Comparison of ENCODE assay signal across 8 cellular contexts in genomic region chr13:78658630-78659449, GRCh38. TPM values are rescaled to one million over a fixed set of nuclear protein-coding genes. Genes with fewer than 3 reads are reported as not detected.
DNase-seq lines count a peak whose midpoint lies in the region.

OBI1 (minus strand) TSS chr13:78659155; CDS start chr13:78659120, 35 bp downstream.

- peak; percentile 86 for DNase-seq in GDM1 (lab: John Stamatoyannopoulos, UW)
- peak; percentile 77 to 90 for DNase-seq in HAP-1 (ENCODE audit: low spot score in 2 of 2)
- peak; percentile 95 for DNase-seq in MG63
- peak; percentile 92 to 93 for DNase-seq in SJCRH30
- peak; percentile 88 for DNase-seq in activated gamma-delta T cell treated with anti-CD3 and anti-CD28 coated beads, Interleukin-2, amount 50 U/mL, for 16 hours (ENCODE audit: low read depth)
- peak; percentile 82 for DNase-seq in foreskin melanocyte
- DNase-seq in stromal cell of bone marrow (ENCODE audit: low read depth) = peak; percentile 88

- no peaks in the 10 kb centered on the region for H3K27me3 ChIP-seq in HAP-1 (ENCODE audit: low read depth)
- no peaks in the 10 kb centered on the region for H3K27me3 ChIP-seq in MG63
- no peaks in the 10 kb centered on the region for H3K27me3 ChIP-seq in SJCRH30
- H3K27me3 ChIP-seq in neuron (ENCODE audit: insufficient read depth, low read length) = no peaks in the 10 kb centered on the region

- H3K9me3 ChIP-seq in HAP-1 (no peaks in the 10 kb centered on the region), MG63 (no peaks in the 10 kb centered on the region), SJCRH30 (replicated peaks) (0 out of 2 replicates have a peak, but pooled peaks cover 4% of the 10 kb centered on the region), neuron (ENCODE audit: low read length) (no peaks in the 10 kb centered on the region)

- H3K4me3 ChIP-seq in HAP-1 (peak within 1 kb of the TSS; percentile 63), MG63 (peak within 1 kb of the TSS; percentile 72), SJCRH30 (peak within 1 kb of the TSS; percentile 74), neuron (ENCODE audit: low read length) (peak within 1 kb of the TSS; percentile 64)

- H3K36me3 ChIP-seq in HAP-1 (replicated peaks) (peaks cover 3% of the 10 kb centered on the region; the same call in 1 of the 2 replicates), MG63 (no peaks in the 10 kb centered on the region), SJCRH30 (peaks cover 22% of the 10 kb centered on the region), neuron (ENCODE audit: insufficient read depth, low read length) (peaks cover 3% of the 10 kb centered on the region)

- H2AFZ ChIP-seq in neuron (ENCODE audit: low read depth, low read length) = peak within 1 kb of the TSS; percentile 65

- in situ Hi-C loops in HAP-1 (cut with MboI; ENCODE audit: low sequenced_read_pairs) = no loop called here

- H3K27ac ChIP-seq in SJCRH30 = peak within 1 kb of the TSS; percentile 91

- peaks cover 7% of the 10 kb centered on the region for H3K4me1 ChIP-seq in HAP-1
- peaks cover 4% of the 10 kb centered on the region; the same call in 1 of the 2 replicates for H3K4me1 ChIP-seq in SJCRH30
- H3K4me1 ChIP-seq in neuron (ENCODE audit: insufficient read depth, low read length) = peaks cover 11% of the 10 kb centered on the region

RNA-seq across cellular contexts. Expression of gene OBI1, which starts in this region (rescaled TPM):
- 4.8 and 13.0 TPM in 2 replicates for total RNA-seq in MG63 (2014; rRNA removed; shearing (Covaris generic); ENCODE audit: low replicate concordance)
- total RNA-seq in SJCRH30 (2014; rRNA removed; shearing (Covaris generic)) = 66.8 and 73.3 TPM in 2 replicates

Comparison
In these comparisons a context has a peak if more than half of its experiments do, and no peak if none do; other contexts are left out.
1. Peak in every context shown above with its lines: DNase-seq, H3K4me3 ChIP-seq and H3K27ac ChIP-seq.